In genomic region chr1:9362488-9362887, GRCh38 we compare ENCODE assay signal across 19 cellular contexts.
DNase-seq lines count a peak whose midpoint lies in the region; ATAC-seq and TF ChIP-seq lines count a peak whose summit lies in the region.
"Had no signal": no experiment of that assay in that cellular context is flagged by ENCODE, and none has a peak within 500 bp of the region (broad histone marks: within the 10 kb centered on the region; RNA-seq: fewer than 3 reads in every experiment).

No MANE protein-coding gene starts in this region.

- H3K4me3 ChIP-seq in mesodermal cell (ENCODE audit: extremely low read depth, insufficient read depth, low read length, poor library complexity, severe bottlenecking) (no peak overlapping the region), transverse colon (no peak overlapping the region)
- H3K4me3 ChIP-seq: colonic mucosa, GM23248 had no signal

- no peaks in the 10 kb centered on the region for H3K27me3 Mint-ChIP-seq in activated B cell treated with CpG ODN at 0.5 μM for 24 hours
- H3K27me3 Mint-ChIP-seq: CD4-positive, alpha-beta memory T cell; type B pancreatic cell had no signal

- in situ Hi-C loops in transverse colon (cut with MboI; ENCODE audit: low pct_ligation_motif_present in 1 of 4, low pct_unique_long_range_greater_than_20kb in 1 of 4, low sequenced_read_pairs in 3 of 4): no loop called here

- H3K4me1 Mint-ChIP-seq in activated B cell treated with CpG ODN at 0.5 μM for 24 hours: peaks cover 22% of the 10 kb centered on the region
- H3K4me1 Mint-ChIP-seq: natural killer cell had no signal

- H3K9me3 Mint-ChIP-seq in activated B cell treated with CpG ODN at 0.5 μM for 24 hours: no peaks in the 10 kb centered on the region
- H3K9me3 Mint-ChIP-seq: CD4-positive, alpha-beta memory T cell; natural killer cell; type B pancreatic cell had no signal

- no peaks in the 10 kb centered on the region for H3K27me3 ChIP-seq in transverse colon
- H3K27me3 ChIP-seq: colonic mucosa had no signal

- no peak for TF ChIP-seq CTCF in activated B cell treated with CpG ODN at 0.5 μM for 24 hours (IDR thresholded peaks at IDR 0.05)
- no peak for TF ChIP-seq CTCF in transverse colon (IDR thresholded peaks at IDR 0.05)

- no peak for TF ChIP-seq EP300 in transverse colon (IDR thresholded peaks at IDR 0.05; ENCODE audit: low read depth)

- WGBS in mesodermal cell (ENCODE audit: insufficient coverage in 2 of 2), 2 experiments: 91 to 96% methylated on average over 12 of the region's 12 CpGs
- 74% methylated on average over 12 of the region's 12 CpGs; no CpG with 5 or more reads in 1 of the 2 donors for WGBS in transverse colon (ENCODE audit: low coverage in 1 of 2), 2 donors

- peaks cover 5% of the 10 kb centered on the region for H3K36me3 Mint-ChIP-seq in activated B cell treated with CpG ODN at 0.5 μM for 24 hours (ENCODE audit: low read depth)
- H3K36me3 Mint-ChIP-seq: natural killer cell, type B pancreatic cell had no signal

- H3K4me1 ChIP-seq in mesodermal cell (ENCODE audit: control insufficient read depth, insufficient read depth, low read length, poor library complexity, severe bottlenecking): no peaks in the 10 kb centered on the region
- H3K4me1 ChIP-seq in transverse colon: peaks cover 0 to 19% (median 6%) of the 10 kb centered on the region in 4 donors
- H3K4me1 ChIP-seq: colonic mucosa had no signal

- H3K36me3 ChIP-seq in mesodermal cell (ENCODE audit: control insufficient read depth, insufficient read depth, low read length) (peaks cover 29% of the 10 kb centered on the region), transverse colon (peaks cover 0 to under 1% (median 0%) of the 10 kb centered on the region in 4 donors)
- H3K36me3 ChIP-seq: colonic mucosa had no signal

- intact Hi-C loops in activated B cell treated with CpG ODN at 0.5 μM for 24 hours (cut with micrococcal nuclease) (loop anchor here (2.0 to 5.0 kb wide), 4 partner anchors 40 to 70 kb away; partner anchors contain the start of gene SPSB1), transverse colon (cut with DNase I; ENCODE audit: low total_unique reads) (no loop called here)

- CTCF ChIA-PET in activated B cell treated with CpG ODN at 0.5 μM for 24 hours (lab: Charles Lee): interaction anchor here (1.0 to 1.1 kb wide), 2 partner anchors 72 to 93 kb away, joined by 3 read pairs; no protein-coding TSS in a partner anchor

- ATAC-seq in activated B cell treated with CpG ODN at 0.5 μM for 24 hours (ENCODE audit: low read depth) (peak; percentile 68), GM18873 (IDR thresholded peaks at IDR 0.05; ENCODE audit: low FRiP score, unreplicated experiment) (no peak), HG03280 (IDR thresholded peaks at IDR 0.05; ENCODE audit: unreplicated experiment) (no peak)
- ATAC-seq in activated CD4-positive, CD25-positive, alpha-beta regulatory T cell treated with anti-CD3 and anti-CD28 coated beads, Interleukin-2, amount 50 U/mL, for 24 hours: no peak
- ATAC-seq: esophagus mucosa, natural killer cell had no signal

- DNase-seq in DMS79 treated with DMSO at 0.1 percent for 48 hours (lab: John Stamatoyannopoulos, UW) (peak; percentile 45), DMS79 (lab: John Stamatoyannopoulos, UW) (no peak), activated B cell treated with CpG ODN at 0.5 μM for 24 hours (peak; percentile 25), transverse colon (no peak)
- DNase-seq: activated effector memory CD4-positive, alpha-beta T cell treated with Interleukin-2 at 50 U/mL for 16 hours; CD4-positive, alpha-beta memory T cell; colonic mucosa; GM23248; left cardiac atrium; natural killer cell; NCI-H1694 treated with DMSO at 0.1 percent for 48 hours; Right ventricle myocardium superior had no signal

- no peak overlapping the region for H3K27ac Mint-ChIP-seq in activated B cell treated with CpG ODN at 0.5 μM for 24 hours
- H3K27ac Mint-ChIP-seq: CD4-positive, alpha-beta memory T cell; natural killer cell; type B pancreatic cell had no signal

- H3K4me3 Mint-ChIP-seq in activated B cell treated with CpG ODN at 0.5 μM for 24 hours: peak overlapping the region; percentile 78
- H3K4me3 Mint-ChIP-seq: CD4-positive, alpha-beta memory T cell; natural killer cell; type B pancreatic cell had no signal

- H3K9me3 ChIP-seq in mesodermal cell (ENCODE audit: control insufficient read depth, low read length): no peaks in the 10 kb centered on the region
- no peaks in the 10 kb centered on the region for H3K9me3 ChIP-seq in transverse colon
- H3K9me3 ChIP-seq: colonic mucosa had no signal

- H3K27ac ChIP-seq in mesodermal cell (ENCODE audit: low read depth, low read length, severe bottlenecking) (peak overlapping the region; percentile 10), transverse colon (peak overlapping the region in 3 of 4 donors; percentile 14 to 25 (median 16))
- H3K27ac ChIP-seq: 22Rv1, colonic mucosa, GM23248 had no signal

- no peak for TF ChIP-seq POLR2A in transverse colon (IDR thresholded peaks at IDR 0.05)

- POLR2A ChIA-PET in activated B cell treated with CpG ODN at 0.5 μM for 24 hours (lab: Charles Lee): interaction anchor here (1.2 to 1.7 kb wide), 2 partner anchors 51 to 64 kb away, joined by 4 to 8 read pairs; no protein-coding TSS in a partner anchor

Comparison
In these comparisons a context has a peak if more than half of its experiments do, and no peak if none do; other contexts are left out.
1. DNase-seq: peak in DMS79 treated with DMSO at 0.1 percent for 48 hours (single experiment) and activated B cell treated with CpG ODN at 0.5 μM for 24 hours (single experiment); none in DMS79 (single experiment) and transverse colon (single experiment).